In genomic region chr6:154122195-154122925, GRCh38 we compare ENCODE assay signal across 1 cellular context.
TF ChIP-seq lines count a peak whose summit lies in the region.

No MANE protein-coding gene starts in this region.

TF ChIP-seq in HepG2, 621 proteins besides CTCF, POLR2A, EP300 and RAD21 (continued from another document):
- TF ChIP-seq KIAA2018 (CRISPR knock-in tag; IDR thresholded peaks at IDR 0.05; ENCODE audit: borderline replicate concordance) (no peak), ZNF558 (CRISPR knock-in tag; IDR thresholded peaks at IDR 0.05; ENCODE audit: borderline replicate concordance) (no peak)
